ENCODE assay signal across 11 cellular contexts in genomic region chr2:2698182-2699116, GRCh38.
DNase-seq lines count a peak whose midpoint lies in the region; ATAC-seq and TF ChIP-seq lines count a peak whose summit lies in the region.
"Had no signal": no experiment of that assay in that cellular context is flagged by ENCODE, and none has a peak within 500 bp of the region (broad histone marks: within the 10 kb centered on the region; RNA-seq: fewer than 3 reads in every experiment).

No MANE protein-coding gene starts in this region.

- H3K4me3 Mint-ChIP-seq in nephron progenitor cell, result no peak overlapping the region
- H3K4me3 Mint-ChIP-seq: dendritic cell treated with granulocyte-macrophage colony-stimulating factor and Interleukin-4, amounts not matched to agents 40 ng/mL and 50 ng/mL, for 4 days; stimulated activated naive CD8-positive, alpha-beta T cell treated with anti-CD3 and anti-CD28 coated beads, Interleukin-15, Interleukin-2, amounts not matched to agents 100 ng/mL and 50 ng/mL, for 24 hours; T-cell had no signal

- H3K9me3 ChIP-seq in RWPE2 (ENCODE audit: severe bottlenecking) (no peaks in the 10 kb centered on the region), ascending aorta (no peaks in the 10 kb centered on the region)

- ATAC-seq in RWPE2 (ENCODE audit: low read depth) (no peak), left lobe of liver (no peak)
- ATAC-seq: T-cell had no signal

- H3K9me3 Mint-ChIP-seq in nephron progenitor cell, result no peaks in the 10 kb centered on the region
- H3K9me3 Mint-ChIP-seq: dendritic cell treated with granulocyte-macrophage colony-stimulating factor and Interleukin-4, amounts not matched to agents 40 ng/mL and 50 ng/mL, for 4 days; stimulated activated naive CD8-positive, alpha-beta T cell treated with anti-CD3 and anti-CD28 coated beads, Interleukin-15, Interleukin-2, amounts not matched to agents 100 ng/mL and 50 ng/mL, for 24 hours; T-cell had no signal

- H3K4me1 ChIP-seq in RWPE2 (ENCODE audit: insufficient read depth, poor library complexity, severe bottlenecking) (no peaks in the 10 kb centered on the region), ascending aorta (no peaks in the 10 kb centered on the region)

- intact Hi-C loops in ascending aorta (cut with DNase I), result no loop called here

- peak overlapping the region; percentile 44 for H3K27ac Mint-ChIP-seq in nephron progenitor cell
- H3K27ac Mint-ChIP-seq: dendritic cell treated with granulocyte-macrophage colony-stimulating factor and Interleukin-4, amounts not matched to agents 40 ng/mL and 50 ng/mL, for 4 days; stimulated activated naive CD8-positive, alpha-beta T cell treated with anti-CD3 and anti-CD28 coated beads, Interleukin-15, Interleukin-2, amounts not matched to agents 100 ng/mL and 50 ng/mL, for 24 hours; T-cell had no signal

- H3K4me1 Mint-ChIP-seq in nephron progenitor cell, result peaks cover 45% of the 10 kb centered on the region

- H3K27ac ChIP-seq in RWPE2 (ENCODE audit: poor library complexity, severe bottlenecking), result no peak overlapping the region
- no peak overlapping the region for H3K27ac ChIP-seq in ascending aorta

- no peaks in the 10 kb centered on the region for H3K36me3 Mint-ChIP-seq in nephron progenitor cell (ENCODE audit: low read depth)
- H3K36me3 Mint-ChIP-seq: T-cell had no signal

- peak; percentile 8 for DNase-seq in NCI-H2227 (lab: John Stamatoyannopoulos, UW; ENCODE audit: unreplicated experiment)
- no peak for DNase-seq in NCI-H2227 treated with DMSO at 0.1 percent for 48 hours (lab: John Stamatoyannopoulos, UW)
- DNase-seq in HT1080 (ENCODE audit: low read depth), result peak; percentile 17
- peak; percentile 36 for DNase-seq in RWPE2 (ENCODE audit: low spot score)
- DNase-seq in nephron progenitor cell, result no peak
- DNase-seq in activated CD8-positive, alpha-beta memory T cell treated with anti-CD3 and anti-CD28 coated beads for 24 hours, result no peak
- DNase-seq in ascending aorta (ENCODE audit: low spot score in 2 of 2), result no peak
- no peak for DNase-seq in left lobe of liver (ENCODE audit: low spot score)

- TF ChIP-seq CTCF in RWPE2 (IDR thresholded peaks at IDR 0.05; ENCODE audit: poor library complexity, severe bottlenecking) (peak; percentile 18), nephron progenitor cell (IDR thresholded peaks at IDR 0.05) (peak; percentile 43), ascending aorta (IDR thresholded peaks at IDR 0.05) (no peak)

- H3K36me3 ChIP-seq in RWPE2 (ENCODE audit: low read depth) (no peaks in the 10 kb centered on the region), ascending aorta (no peaks in the 10 kb centered on the region)

- H3K4me3 ChIP-seq in RWPE2 (ENCODE audit: severe bottlenecking), result no peak overlapping the region
- H3K4me3 ChIP-seq in ascending aorta, result no peak overlapping the region

- peaks cover 33% of the 10 kb centered on the region for H3K27me3 Mint-ChIP-seq in nephron progenitor cell (ENCODE audit: low read depth, poor library complexity)
- H3K27me3 Mint-ChIP-seq: stimulated activated naive CD8-positive, alpha-beta T cell treated with anti-CD3 and anti-CD28 coated beads, Interleukin-15, Interleukin-2, amounts not matched to agents 100 ng/mL and 50 ng/mL, for 24 hours had no signal

- H3K27me3 ChIP-seq in RWPE2 (ENCODE audit: insufficient read depth, poor library complexity, severe bottlenecking), result no peaks in the 10 kb centered on the region
- no peaks in the 10 kb centered on the region for H3K27me3 ChIP-seq in ascending aorta

Comparison
In these comparisons a context has a peak if more than half of its experiments do, and no peak if none do; other contexts are left out.
1. DNase-seq: peak in NCI-H2227 (single experiment), HT1080 (single experiment) and RWPE2 (single experiment); none in NCI-H2227 treated with DMSO at 0.1 percent for 48 hours (single experiment), nephron progenitor cell (single experiment), activated CD8-positive, alpha-beta memory T cell treated with anti-CD3 and anti-CD28 coated beads for 24 hours (single experiment), ascending aorta (0 of 2) and left lobe of liver (single experiment).
2. CTCF ChIP-seq: peak in RWPE2 (single experiment) and nephron progenitor cell (single experiment); none in ascending aorta (0 of 3).